Comparison of ENCODE assay signal across 8 cellular contexts in the genomic region with DNA sequence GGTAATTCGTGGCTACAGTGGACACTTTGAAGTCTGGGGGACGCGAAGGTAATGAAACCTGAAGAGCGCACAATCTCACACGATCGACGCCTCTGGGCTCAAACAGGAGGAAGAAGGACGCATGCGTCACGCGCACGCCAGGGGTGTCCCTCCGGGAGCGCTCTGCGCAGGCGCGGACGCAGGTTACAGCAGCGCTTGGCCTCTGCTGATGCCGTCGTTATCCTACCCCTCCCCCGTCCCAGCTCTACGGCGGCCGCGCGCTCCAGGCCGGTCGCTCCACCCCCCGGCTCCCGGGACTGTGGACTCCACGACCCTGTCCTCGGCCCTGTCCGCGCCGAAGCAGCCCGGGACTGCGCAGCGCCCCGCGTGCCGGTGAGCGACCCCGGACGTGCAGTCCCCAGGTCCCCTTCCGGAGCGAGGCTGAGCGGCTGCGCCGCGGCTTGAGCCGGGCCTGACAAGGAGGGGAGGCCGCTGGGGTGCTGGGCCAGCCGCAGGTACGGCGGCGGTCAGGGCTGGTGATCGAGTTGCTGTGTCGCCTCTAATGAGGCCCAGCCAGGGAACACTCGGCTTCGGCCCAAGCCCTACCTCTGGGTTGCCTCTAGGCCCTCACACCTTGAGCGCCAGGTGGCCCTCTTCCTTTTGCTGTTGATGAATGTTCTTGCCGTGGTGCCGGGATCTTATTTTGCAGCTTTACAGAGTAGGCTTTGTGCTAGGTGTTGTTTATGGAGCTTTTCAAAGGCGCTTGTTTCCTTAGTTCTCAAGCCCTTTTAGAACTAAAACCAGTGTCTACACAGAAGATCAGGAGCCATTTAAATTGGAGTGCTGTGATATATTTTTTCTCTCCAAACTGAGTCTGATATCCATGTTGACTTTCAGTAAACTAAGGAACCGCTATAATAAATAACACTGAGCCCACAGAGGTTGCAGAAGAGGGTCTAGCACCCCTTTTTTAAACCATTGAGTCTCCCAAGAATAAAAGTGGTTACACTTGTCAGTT. TPM values are rescaled to one million over a fixed set of nuclear protein-coding genes. Genes with fewer than 3 reads are reported as not detected.
DNase-seq lines count a peak whose midpoint lies in the region; TF ChIP-seq lines count a peak whose summit lies in the region.

TSS of gene TMEM106B (plus strand) at position 241 of the 997 bp plus-strand sequence. CDS start 3,517 bp downstream, outside the sequence.

- 0 to 1% (median 0%) methylated on average over 42 to 66 of the region's 66 CpGs for WGBS in stomach, 5 donors

- TF ChIP-seq EP300 in neural cell (conservative IDR thresholded peaks at IDR 0.05; ENCODE audit: poor library complexity, severe bottlenecking): peak; percentile 79
- TF ChIP-seq EP300 in stomach (IDR thresholded peaks at IDR 0.05): no peak

- H3K9ac ChIP-seq in Loucy (ENCODE audit: low read depth, low read length, poor library complexity, severe bottlenecking) (peak within 1 kb of the TSS; percentile 77), neural cell (ENCODE audit: low read length) (peak within 1 kb of the TSS; percentile 96)

- H3K36me3 ChIP-seq in H7 (replicated peaks; ENCODE audit: control insufficient read depth, insufficient read depth, low read length) (no peaks in the 10 kb centered on the region), Loucy (ENCODE audit: insufficient read depth, low read length) (no peaks in the 10 kb centered on the region), neural cell (ENCODE audit: insufficient read depth, low read length) (no peaks in the 10 kb centered on the region), stomach (peaks cover 0 to 18% (median 14%) of the 10 kb centered on the region in 4 donors)

- H3K27ac ChIP-seq in neural cell (ENCODE audit: low read length) (peak within 1 kb of the TSS; percentile 94), stomach (peak within 1 kb of the TSS; percentile 95 to 100 (median 98))

- H3K9me3 ChIP-seq in Loucy (ENCODE audit: insufficient read depth, low read depth, low read length) (no peaks in the 10 kb centered on the region), neural cell (ENCODE audit: low read length) (no peaks in the 10 kb centered on the region), stomach (no peaks in the 10 kb centered on the region)

- peaks cover 3% of the 10 kb centered on the region for H3K27me3 ChIP-seq in H7 (ENCODE audit: control insufficient read depth, insufficient read depth, low read length)
- H3K27me3 ChIP-seq in Loucy (ENCODE audit: insufficient read depth, low read length, poor library complexity, severe bottlenecking): peaks cover 25% of the 10 kb centered on the region
- peaks cover 16% of the 10 kb centered on the region for H3K27me3 ChIP-seq in neural cell (ENCODE audit: insufficient read depth, low read depth, low read length)
- no peaks in the 10 kb centered on the region for H3K27me3 ChIP-seq in stomach

- peak within 1 kb of the TSS; percentile 89 for H3K4me3 ChIP-seq in H7 (ENCODE audit: insufficient read depth, low read depth, low read length)
- H3K4me3 ChIP-seq in Loucy (ENCODE audit: low read length, poor library complexity, severe bottlenecking): peak within 1 kb of the TSS; percentile 85
- H3K4me3 ChIP-seq in fibroblast of villous mesenchyme (ENCODE audit: low read depth, low read length): peak within 1 kb of the TSS; percentile 84
- peak within 1 kb of the TSS; percentile 86 for H3K4me3 ChIP-seq in neural cell (ENCODE audit: low read length)
- peak within 1 kb of the TSS; percentile 66 to 82 (median 76) for H3K4me3 ChIP-seq in stomach

- TF ChIP-seq CTCF in Loucy (conservative IDR thresholded peaks at IDR 0.05; ENCODE audit: low read length) (peak; percentile 30), fibroblast of villous mesenchyme (IDR thresholded peaks at IDR 0.05; ENCODE audit: insufficient read depth, low read depth, low read length) (no peak), neural cell (IDR thresholded peaks at IDR 0.05; ENCODE audit: poor library complexity, severe bottlenecking) (peak; percentile 57), stomach (IDR thresholded peaks at IDR 0.05) (peak in 1 of 7 experiments; percentile 4)

- DNase-seq in G401 (ENCODE audit: low spot score): peak; percentile 93
- DNase-seq in H7: peak; percentile 87
- peak; percentile 98 to 99 for DNase-seq in SHP77 (lab: John Stamatoyannopoulos, UW)
- peak; percentile 95 for DNase-seq in activated gamma-delta T cell treated with Interleukin-2 at 50 U/mL for 16 hours
- peak; percentile 94 for DNase-seq in fibroblast of villous mesenchyme (ENCODE audit: low read depth)
- peak; percentile 99 for DNase-seq in stomach

- in situ Hi-C loops in G401 (cut with HindIII; ENCODE audit: low sequenced_read_pairs): no loop called here

- no peaks in the 10 kb centered on the region for H3K9me2 ChIP-seq in Loucy (replicated peaks; ENCODE audit: low read depth, low read length)
- no peaks in the 10 kb centered on the region for H3K9me2 ChIP-seq in neural cell (ENCODE audit: insufficient read depth, low read length)

- H4K20me1 ChIP-seq in Loucy (ENCODE audit: insufficient read depth, low read length, poor library complexity, severe bottlenecking) (peaks cover 18% of the 10 kb centered on the region), neural cell (ENCODE audit: insufficient read depth) (no peaks in the 10 kb centered on the region)

- H3K79me2 ChIP-seq in Loucy (ENCODE audit: insufficient read depth, low read length) (peaks cover 32% of the 10 kb centered on the region), neural cell (replicated peaks; ENCODE audit: insufficient read depth, low read length) (peaks cover 31% of the 10 kb centered on the region)

- H2AFZ ChIP-seq in Loucy (ENCODE audit: low read length) (peak within 1 kb of the TSS; percentile 96), neural cell (ENCODE audit: low read depth, low read length) (peak within 1 kb of the TSS; percentile 91)

- peak; percentile 40 for TF ChIP-seq RAD21 in neural cell (conservative IDR thresholded peaks at IDR 0.05)

- intact Hi-C loops in stomach (cut with DNase I; ENCODE audit: low total_unique reads): no loop called here

- TF ChIP-seq POLR2A in stomach (IDR thresholded peaks at IDR 0.05): peak in 1 of 4 donors; percentile 63

- H3K4me2 ChIP-seq in Loucy (ENCODE audit: low read depth, low read length, poor library complexity, severe bottlenecking) (peak within 1 kb of the TSS; percentile 99), neural cell (ENCODE audit: low read length) (peak within 1 kb of the TSS; percentile 88)

- H3F3A ChIP-seq in Loucy (ENCODE audit: low read depth): no peaks in the 10 kb centered on the region
- no peaks in the 10 kb centered on the region for H3F3A ChIP-seq in neural cell (ENCODE audit: insufficient read depth, low read length, poor library complexity, severe bottlenecking)

- H3K4me1 ChIP-seq in Loucy (ENCODE audit: insufficient read depth, low read length, poor library complexity, severe bottlenecking) (peaks cover 31% of the 10 kb centered on the region), stomach (peaks cover 7 to 34% (median 19%) of the 10 kb centered on the region in 4 donors)

TF ChIP-seq in neural cell, 6 proteins besides CTCF, POLR2A, EP300 and RAD21:
- peak; percentile 75 for TF ChIP-seq MXI1 (conservative IDR thresholded peaks at IDR 0.05; ENCODE audit: poor library complexity, severe bottlenecking)
- TF ChIP-seq, protein P1, sequence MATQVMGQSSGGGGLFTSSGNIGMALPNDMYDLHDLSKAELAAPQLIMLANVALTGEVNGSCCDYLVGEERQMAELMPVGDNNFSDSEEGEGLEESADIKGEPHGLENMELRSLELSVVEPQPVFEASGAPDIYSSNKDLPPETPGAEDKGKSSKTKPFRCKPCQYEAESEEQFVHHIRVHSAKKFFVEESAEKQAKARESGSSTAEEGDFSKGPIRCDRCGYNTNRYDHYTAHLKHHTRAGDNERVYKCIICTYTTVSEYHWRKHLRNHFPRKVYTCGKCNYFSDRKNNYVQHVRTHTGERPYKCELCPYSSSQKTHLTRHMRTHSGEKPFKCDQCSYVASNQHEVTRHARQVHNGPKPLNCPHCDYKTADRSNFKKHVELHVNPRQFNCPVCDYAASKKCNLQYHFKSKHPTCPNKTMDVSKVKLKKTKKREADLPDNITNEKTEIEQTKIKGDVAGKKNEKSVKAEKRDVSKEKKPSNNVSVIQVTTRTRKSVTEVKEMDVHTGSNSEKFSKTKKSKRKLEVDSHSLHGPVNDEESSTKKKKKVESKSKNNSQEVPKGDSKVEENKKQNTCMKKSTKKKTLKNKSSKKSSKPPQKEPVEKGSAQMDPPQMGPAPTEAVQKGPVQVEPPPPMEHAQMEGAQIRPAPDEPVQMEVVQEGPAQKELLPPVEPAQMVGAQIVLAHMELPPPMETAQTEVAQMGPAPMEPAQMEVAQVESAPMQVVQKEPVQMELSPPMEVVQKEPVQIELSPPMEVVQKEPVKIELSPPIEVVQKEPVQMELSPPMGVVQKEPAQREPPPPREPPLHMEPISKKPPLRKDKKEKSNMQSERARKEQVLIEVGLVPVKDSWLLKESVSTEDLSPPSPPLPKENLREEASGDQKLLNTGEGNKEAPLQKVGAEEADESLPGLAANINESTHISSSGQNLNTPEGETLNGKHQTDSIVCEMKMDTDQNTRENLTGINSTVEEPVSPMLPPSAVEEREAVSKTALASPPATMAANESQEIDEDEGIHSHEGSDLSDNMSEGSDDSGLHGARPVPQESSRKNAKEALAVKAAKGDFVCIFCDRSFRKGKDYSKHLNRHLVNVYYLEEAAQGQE (IDR thresholded peaks at IDR 0.05; ENCODE audit: borderline replicate concordance): peak; percentile 69
- TF ChIP-seq EZH2 (IDR thresholded peaks at IDR 0.05; ENCODE audit: borderline replicate concordance, insufficient read depth, low read length, poor library complexity, severe bottlenecking): no peak
- TF ChIP-seq SMC3 (conservative IDR thresholded peaks at IDR 0.05; ENCODE audit: poor library complexity): peak; percentile 55
- peak; percentile 32 for TF ChIP-seq TAF1 (IDR thresholded peaks at IDR 0.05; ENCODE audit: low read depth)
- TF ChIP-seq POLR2AphosphoS5 (IDR thresholded peaks at IDR 0.05): peak; percentile 92

RNA-seq across cellular contexts. Expression of gene TMEM106B, which starts in this region (rescaled TPM):
- total RNA-seq in G401 (2014; rRNA removed; shearing (Covaris generic)): 40.0 and 57.2 TPM in 2 replicates
- 26.6 and 37.5 TPM in 2 replicates for total RNA-seq in H7 (2014; rRNA removed; shearing (Covaris generic))
- total RNA-seq in fibroblast of villous mesenchyme: 49.6 and 79.0 TPM in 2 replicates
- 39.4 and 61.4 TPM in 2 replicates for polyA plus RNA-seq in neural cell
- 124 and 136 TPM in 2 replicates for polyA minus RNA-seq in neural cell
- total RNA-seq in stomach: 10 to 100 TPM in 4 of 5 donors, 1 to 10 TPM in 1; 5.8 to 85.5 (median 72.3) TPM
- polyA plus RNA-seq in stomach: 1 to 10 TPM; 5.0 to 9.6 (median 7.3) TPM

Comparison
In these comparisons a context has a peak if more than half of its experiments do, and no peak if none do; other contexts are left out.
1. Peak in every context shown above with its lines: DNase-seq, H3K4me3 ChIP-seq and H3K27ac ChIP-seq.